ENCODE assay signal across 8 cellular contexts in the genomic region with DNA sequence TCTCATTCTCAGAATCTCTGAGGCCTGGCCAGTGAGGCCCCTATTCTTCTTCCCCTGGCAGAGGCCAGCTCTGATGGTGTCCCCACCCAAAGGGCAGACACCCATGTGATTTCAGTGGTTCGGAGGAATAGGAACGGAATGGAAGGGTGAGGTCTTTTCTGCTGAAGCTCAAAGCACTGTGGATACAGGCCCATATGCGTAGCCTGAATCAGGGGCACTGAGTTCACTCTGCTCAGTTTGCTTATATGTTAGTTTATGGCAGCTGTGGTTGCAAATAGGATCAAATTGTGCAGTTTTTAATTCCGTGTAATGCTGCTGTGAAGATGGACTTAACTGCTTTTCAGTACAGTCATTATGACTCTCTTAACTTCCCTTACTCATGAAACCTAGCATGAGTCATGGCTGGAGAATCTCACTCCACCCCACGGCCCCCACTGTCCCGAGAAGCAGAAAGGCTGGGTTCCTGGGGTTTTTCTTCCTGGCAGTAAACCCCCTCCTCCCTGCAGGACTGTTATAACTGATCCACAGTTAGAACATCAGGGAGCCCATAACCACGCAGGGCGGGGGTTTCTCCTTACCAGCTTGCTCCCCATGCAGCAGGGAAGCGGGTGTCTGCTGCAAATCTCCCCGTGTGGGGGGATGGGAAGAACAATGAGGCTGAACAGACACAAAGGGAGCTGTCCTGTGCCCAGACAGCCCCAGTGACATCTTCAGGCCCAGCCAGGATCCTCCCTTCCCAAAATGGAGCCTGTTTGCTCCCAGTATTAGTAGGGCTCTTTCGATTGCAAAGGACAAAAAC.
DNase-seq lines count a peak whose midpoint lies in the region; ATAC-seq and TF ChIP-seq lines count a peak whose summit lies in the region.

No MANE protein-coding gene starts in this region.

- H3K4me2 ChIP-seq in osteoblast (ENCODE audit: insufficient read depth, low read length), result peak overlapping the region; percentile 57

- peak; percentile 24 to 38 (median 26) for DNase-seq in stimulated activated CD4-positive, alpha-beta T cell treated with anti-CD3 and anti-CD28 coated beads, Interleukin-12 subunit alpha, Interleukin-12 subunit beta, amount 100 ng/mL, for 48 hours (ENCODE audit: low read depth in 2 of 3, low spot score in 1 of 3)
- no peak for DNase-seq in stimulated activated CD4-positive, alpha-beta T cell treated with anti-CD3 and anti-CD28 coated beads, Interleukin-4, amount 100 ng/mL, for 4 hours
- DNase-seq in SW 1271 (lab: John Stamatoyannopoulos, UW) (peak; percentile 61 to 93), esophagus squamous epithelium (lab: John Stamatoyannopoulos, UW) (no peak), osteoblast (ENCODE audit: insufficient read length, low spot score, missing footprints) (peak; percentile 95), prostate gland (ENCODE audit: low spot score) (no peak)

- intact Hi-C loops in esophagus squamous epithelium (cut with DNase I), result no loop called here
- intact Hi-C loops in prostate gland (cut with DNase I), result no loop called here

- H3K9me3 ChIP-seq in esophagus squamous epithelium, result no peaks in the 10 kb centered on the region
- H3K9me3 ChIP-seq in osteoblast (ENCODE audit: low read depth, low read length), result no peaks in the 10 kb centered on the region
- no peaks in the 10 kb centered on the region for H3K9me3 ChIP-seq in prostate gland

- peak overlapping the region; percentile 45 to 80 (median 60) for H3K27ac ChIP-seq in esophagus squamous epithelium
- peak overlapping the region; percentile 93 for H3K27ac ChIP-seq in osteoblast (ENCODE audit: low read depth, low read length)
- H3K27ac ChIP-seq in prostate gland, result no peak overlapping the region

- no peak for TF ChIP-seq CTCF in esophagus squamous epithelium (IDR thresholded peaks at IDR 0.05)
- no peak for TF ChIP-seq CTCF in osteoblast (IDR thresholded peaks at IDR 0.05; ENCODE audit: extremely low read depth, low read depth, low read length)
- no peak for TF ChIP-seq CTCF in prostate gland (IDR thresholded peaks at IDR 0.05)

- no peaks in the 10 kb centered on the region for H3K27me3 ChIP-seq in esophagus squamous epithelium
- no peaks in the 10 kb centered on the region for H3K27me3 ChIP-seq in osteoblast (ENCODE audit: insufficient read depth, low read length)
- no peaks in the 10 kb centered on the region for H3K27me3 ChIP-seq in prostate gland (replicated peaks; ENCODE audit: insufficient read depth)

- TF ChIP-seq POLR2A in esophagus squamous epithelium (IDR thresholded peaks at IDR 0.05) (no peak), prostate gland (IDR thresholded peaks at IDR 0.05) (no peak)

- ATAC-seq in HG03103 (IDR thresholded peaks at IDR 0.05; ENCODE audit: low read depth, unreplicated experiment) (peak; percentile 77), HG03135 (IDR thresholded peaks at IDR 0.05; ENCODE audit: unreplicated experiment) (no peak)

- WGBS in esophagus squamous epithelium, 2 donors, result 0 to 34% methylated on average over 3 to 8 of the region's 11 CpGs
- 57% methylated on average over 11 of the region's 11 CpGs for WGBS in prostate gland

- H3K4me3 ChIP-seq in esophagus squamous epithelium (peak overlapping the region in 1 of 4 donors; percentile 21), osteoblast (ENCODE audit: insufficient read depth, low read length) (peak overlapping the region; percentile 7), prostate gland (no peak overlapping the region)

- no peaks in the 10 kb centered on the region for H3K79me2 ChIP-seq in osteoblast (ENCODE audit: insufficient read depth, low read length)

- peak overlapping the region; percentile 80 for H2AFZ ChIP-seq in osteoblast (ENCODE audit: low read length)

- H4K20me1 ChIP-seq in osteoblast (ENCODE audit: insufficient read depth, low read length), result no peaks in the 10 kb centered on the region

- H3K4me1 ChIP-seq in esophagus squamous epithelium (peaks cover 10 to 41% (median 26%) of the 10 kb centered on the region in 3 donors), osteoblast (ENCODE audit: insufficient read depth, low read length) (peaks cover 33% of the 10 kb centered on the region), prostate gland (replicated peaks) (peaks cover 6% of the 10 kb centered on the region)

- H3K36me3 ChIP-seq in esophagus squamous epithelium, result no peaks in the 10 kb centered on the region
- H3K36me3 ChIP-seq in osteoblast (ENCODE audit: insufficient read depth, low read length), result no peaks in the 10 kb centered on the region
- no peaks in the 10 kb centered on the region for H3K36me3 ChIP-seq in prostate gland

Comparison
In these comparisons a context has a peak if more than half of its experiments do, and no peak if none do; other contexts are left out.
1. DNase-seq: peak in stimulated activated CD4-positive, alpha-beta T cell treated with anti-CD3 and anti-CD28 coated beads, Interleukin-12 subunit alpha, Interleukin-12 subunit beta, amount 100 ng/mL, for 48 hours (3 of 3), SW 1271 (2 of 2) and osteoblast (single experiment); none in stimulated activated CD4-positive, alpha-beta T cell treated with anti-CD3 and anti-CD28 coated beads, Interleukin-4, amount 100 ng/mL, for 4 hours (0 of 2), esophagus squamous epithelium (single experiment) and prostate gland (single experiment).
2. H3K27ac ChIP-seq: peak in esophagus squamous epithelium (4 of 4) and osteoblast (single experiment); none in prostate gland (0 of 2).